ENCODE assay signal across 23 cellular contexts in genomic region chr7:96679886-96680285, GRCh38. TPM values are rescaled to one million over a fixed set of nuclear protein-coding genes. Genes with fewer than 3 reads are reported as not detected.
A peak's percentile ranks its signal among the peaks of the same experiment; 100 is the strongest.
DNase-seq lines count a peak whose midpoint lies in the region; ATAC-seq and TF ChIP-seq lines count a peak whose summit lies in the region.
"Had no signal": no experiment of that assay in that cellular context is flagged by ENCODE, and none has a peak within 500 bp of the region (broad histone marks: within the 10 kb centered on the region; RNA-seq: fewer than 3 reads in every experiment).

No MANE protein-coding gene starts in this region.

- H2AFZ ChIP-seq in osteoblast (ENCODE audit: low read length), result no peak overlapping the region

- no peaks in the 10 kb centered on the region for H3K27me3 Mint-ChIP-seq in activated T-cell treated with anti-CD3 and anti-CD28 coated beads, Interleukin-2, amount 50 U/mL, for 72 hours (ENCODE audit: low read depth)
- H3K27me3 Mint-ChIP-seq: CD4-positive, CD25-positive, alpha-beta regulatory T cell had no signal

- peaks cover 12% of the 10 kb centered on the region for H4K20me1 ChIP-seq in osteoblast (ENCODE audit: insufficient read depth, low read length)

- peaks cover 19 to 23% of the 10 kb centered on the region in 2 donors for H3K36me3 Mint-ChIP-seq in activated T-cell treated with anti-CD3 and anti-CD28 coated beads, Interleukin-2, amount 50 U/mL, for 72 hours (ENCODE audit: insufficient read depth in 2 of 2)

- peaks cover 4 to 6% of the 10 kb centered on the region in 2 donors for H3K9me3 Mint-ChIP-seq in activated T-cell treated with anti-CD3 and anti-CD28 coated beads, Interleukin-2, amount 50 U/mL, for 72 hours

- H3K36me3 ChIP-seq in osteoblast (ENCODE audit: insufficient read depth, low read length), result no peaks in the 10 kb centered on the region
- H3K36me3 ChIP-seq: breast epithelium had no signal

- peaks cover 8% of the 10 kb centered on the region for H3K4me1 Mint-ChIP-seq in activated T-cell treated with anti-CD3 and anti-CD28 coated beads, Interleukin-2, amount 50 U/mL, for 72 hours (ENCODE audit: low read depth)

- no peak overlapping the region for H3K4me2 ChIP-seq in osteoblast (ENCODE audit: insufficient read depth, low read length)

- no peak overlapping the region for H3K4me3 Mint-ChIP-seq in activated T-cell treated with anti-CD3 and anti-CD28 coated beads, Interleukin-2, amount 50 U/mL, for 72 hours
- H3K4me3 Mint-ChIP-seq: CD4-positive, CD25-positive, alpha-beta regulatory T cell had no signal

- no peak for DNase-seq in activated T-cell treated with anti-CD3 and anti-CD28 coated beads, Interleukin-2, amount 50 U/mL, for 72 hours
- DNase-seq in activated T-cell treated with anti-CD3 and anti-CD28 coated beads for 4 hours (no peak), amniotic epithelial cell (ENCODE audit: low read depth) (peak; percentile 48), osteoblast (ENCODE audit: insufficient read length, low spot score, missing footprints) (peak; percentile 14), NCI-H2081 treated with DMSO at 0.1 percent for 48 hours (lab: John Stamatoyannopoulos, UW) (no peak), cerebellum (ENCODE audit: low spot score) (no peak), omental fat pad (ENCODE audit: low spot score) (no peak)
- DNase-seq: activated CD4-positive, alpha-beta T cell treated with anti-CD3 and anti-CD28 coated beads for 4 hours; activated effector memory CD4-positive, alpha-beta T cell treated with Interleukin-2 at 50 U/mL for 16 hours; CD4-positive, CD25-positive, alpha-beta regulatory T cell; cortex of kidney; head of caudate nucleus; left ventricle myocardium inferior; NCI-H187; NCI-H446; psoas muscle; stimulated activated CD4-positive, alpha-beta T cell treated with anti-CD3 and anti-CD28 coated beads, Interleukin-2, amount 100 ng/mL, for 24 hours; stimulated activated naive CD4-positive, alpha-beta T cell treated with Interleukin-2 at 50 U/mL for 16 hours; tibial artery had no signal

- H3K27ac ChIP-seq in osteoblast (ENCODE audit: low read depth, low read length), result no peak overlapping the region
- H3K27ac ChIP-seq: breast epithelium, left ventricle myocardium inferior, psoas muscle, skin epidermis, tibial artery had no signal

- H3K27ac Mint-ChIP-seq in activated T-cell treated with anti-CD3 and anti-CD28 coated beads, Interleukin-2, amount 50 U/mL, for 72 hours, result peak overlapping the region; percentile 33
- H3K27ac Mint-ChIP-seq: CD4-positive, CD25-positive, alpha-beta regulatory T cell had no signal

- H3K79me2 ChIP-seq in osteoblast (ENCODE audit: insufficient read depth, low read length), result peaks cover 5% of the 10 kb centered on the region

- no peaks in the 10 kb centered on the region for H3K27me3 ChIP-seq in osteoblast (ENCODE audit: insufficient read depth, low read length)
- H3K27me3 ChIP-seq: breast epithelium, tibial artery had no signal

- TF ChIP-seq CTCF in osteoblast (IDR thresholded peaks at IDR 0.05; ENCODE audit: extremely low read depth, low read depth, low read length) (no peak), omental fat pad (IDR thresholded peaks at IDR 0.05) (no peak)

- no peak overlapping the region for H3K4me3 ChIP-seq in osteoblast (ENCODE audit: insufficient read depth, low read length)
- H3K4me3 ChIP-seq: breast epithelium, HAP-1, left ventricle myocardium inferior, psoas muscle, skin epidermis, tibial artery had no signal

- H3K4me1 ChIP-seq in osteoblast (ENCODE audit: insufficient read depth, low read length), result peaks cover under 1% of the 10 kb centered on the region
- H3K4me1 ChIP-seq: breast epithelium, HAP-1, psoas muscle, tibial artery had no signal

- ATAC-seq in activated T-cell treated with anti-CD3 and anti-CD28 coated beads, Interleukin-2, amount 50 U/mL, for 72 hours (replicated peaks in 1 of 2), result peak in 1 of 2 donors; percentile 51
- ATAC-seq in HG02870 (IDR thresholded peaks at IDR 0.05; ENCODE audit: unreplicated experiment) (peak; percentile 61), omental fat pad (ENCODE audit: low FRiP score) (no peak)
- ATAC-seq: psoas muscle had no signal

- no peaks in the 10 kb centered on the region for H3K9me3 ChIP-seq in osteoblast (ENCODE audit: low read depth, low read length)
- H3K9me3 ChIP-seq: HAP-1, tibial artery had no signal

RNA-seq across cellular contexts. Expression of gene SEM1, which starts 29.8 kb away (rescaled TPM):
- 10 to 100 TPM; 22.8 to 31.1 TPM for total RNA-seq in activated T-cell treated with anti-CD3 and anti-CD28 coated beads, Interleukin-2, amount 50 U/mL, for 72 hours
- total RNA-seq in osteoblast (16.3 and 21.5 TPM in 2 replicates), cerebellum (39.4 TPM), omental fat pad (10 to 100 TPM; 22.3 to 54.5 (median 30.4) TPM)

Comparison
In these comparisons a context has a peak if more than half of its experiments do, and no peak if none do; other contexts are left out.
1. DNase-seq: peak in amniotic epithelial cell (single experiment) and osteoblast (single experiment); none in activated T-cell treated with anti-CD3 and anti-CD28 coated beads, Interleukin-2, amount 50 U/mL, for 72 hours (0 of 2), activated T-cell treated with anti-CD3 and anti-CD28 coated beads for 4 hours (single experiment), NCI-H2081 treated with DMSO at 0.1 percent for 48 hours (single experiment), cerebellum (single experiment) and omental fat pad (single experiment).